Comparison of ENCODE assay signal across 1 cellular context in genomic region chr11:504053-504993, GRCh38.
TF ChIP-seq lines count a peak whose summit lies in the region.

No MANE protein-coding gene starts in this region.

TF ChIP-seq in H1, 55 proteins besides CTCF, POLR2A, EP300 and RAD21:
- no peak for TF ChIP-seq PHF8 (conservative IDR thresholded peaks at IDR 0.05; ENCODE audit: low read depth, low read length)
- no peak for TF ChIP-seq CBX8 (IDR thresholded peaks at IDR 0.05; ENCODE audit: borderline replicate concordance, low read depth, low read length)
- TF ChIP-seq SIRT6 (IDR thresholded peaks at IDR 0.05; ENCODE audit: low read length): no peak
- TF ChIP-seq HDAC2 (IDR thresholded peaks at IDR 0.05; ENCODE audit: borderline replicate concordance in 1 of 2, low read depth in 2 of 2, low read length in 2 of 2): no peak
- no peak for TF ChIP-seq SP2 (IDR thresholded peaks at IDR 0.05; ENCODE audit: low read length)
- TF ChIP-seq RNF2 (IDR thresholded peaks at IDR 0.05; ENCODE audit: borderline replicate concordance, low read depth, low read length, missing control alignments, poor library complexity, severe bottlenecking): no peak
